ENCODE assay signal across 1 cellular context in the genomic region with DNA sequence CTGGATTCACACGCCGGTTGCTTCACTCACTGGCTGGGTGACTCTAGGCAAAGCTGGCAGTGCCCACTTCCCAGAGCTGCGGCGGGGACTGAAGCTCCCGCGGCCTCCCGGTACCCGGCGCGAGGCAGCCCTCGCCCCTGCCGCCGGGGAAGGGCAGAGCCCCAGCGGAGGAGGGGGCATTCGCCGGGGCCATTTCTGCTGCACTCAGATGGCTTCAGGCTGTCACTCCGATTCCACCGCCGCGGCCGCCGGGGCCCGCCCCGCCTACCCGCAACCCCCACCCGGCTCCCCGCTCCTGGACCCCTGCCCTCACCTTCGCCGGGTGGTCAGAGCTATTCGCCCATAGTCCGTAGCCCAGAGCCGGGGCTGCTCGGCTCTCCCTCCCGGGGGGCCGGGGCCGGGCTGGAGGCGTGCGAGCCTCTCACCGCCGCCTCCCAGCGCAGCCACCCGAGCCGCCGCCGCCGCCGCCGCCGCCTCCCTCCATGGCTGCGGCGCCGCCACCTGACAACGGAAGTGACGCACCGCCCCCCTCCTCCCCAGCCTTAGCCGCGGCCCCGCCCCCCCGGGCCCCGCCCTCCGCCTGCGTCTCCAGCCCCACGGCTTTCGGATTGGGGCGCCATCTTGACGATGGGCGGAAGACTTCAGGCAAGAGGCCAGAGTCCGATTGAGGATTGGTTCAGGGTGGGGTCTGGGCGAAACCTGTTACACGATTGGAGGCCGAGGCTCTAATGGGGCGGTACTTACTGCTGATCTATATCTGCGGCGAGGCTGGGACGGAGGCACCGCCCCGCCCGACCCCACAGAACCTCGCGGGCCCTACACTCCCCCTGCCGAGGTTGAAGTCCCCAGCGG.
TF ChIP-seq lines count a peak whose summit lies in the region.

A gene with protein sequence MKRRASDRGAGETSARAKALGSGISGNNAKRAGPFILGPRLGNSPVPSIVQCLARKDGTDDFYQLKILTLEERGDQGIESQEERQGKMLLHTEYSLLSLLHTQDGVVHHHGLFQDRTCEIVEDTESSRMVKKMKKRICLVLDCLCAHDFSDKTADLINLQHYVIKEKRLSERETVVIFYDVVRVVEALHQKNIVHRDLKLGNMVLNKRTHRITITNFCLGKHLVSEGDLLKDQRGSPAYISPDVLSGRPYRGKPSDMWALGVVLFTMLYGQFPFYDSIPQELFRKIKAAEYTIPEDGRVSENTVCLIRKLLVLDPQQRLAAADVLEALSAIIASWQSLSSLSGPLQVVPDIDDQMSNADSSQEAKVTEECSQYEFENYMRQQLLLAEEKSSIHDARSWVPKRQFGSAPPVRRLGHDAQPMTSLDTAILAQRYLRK (minus strand): TSS at position 515 of the 852 bp plus-strand sequence. CDS start 24,592 bp downstream, outside the sequence.

TF ChIP-seq in GM12878, 131 proteins besides CTCF, POLR2A, EP300 and RAD21 (continued from another document and continues in another):
- TF ChIP-seq, protein P1, sequence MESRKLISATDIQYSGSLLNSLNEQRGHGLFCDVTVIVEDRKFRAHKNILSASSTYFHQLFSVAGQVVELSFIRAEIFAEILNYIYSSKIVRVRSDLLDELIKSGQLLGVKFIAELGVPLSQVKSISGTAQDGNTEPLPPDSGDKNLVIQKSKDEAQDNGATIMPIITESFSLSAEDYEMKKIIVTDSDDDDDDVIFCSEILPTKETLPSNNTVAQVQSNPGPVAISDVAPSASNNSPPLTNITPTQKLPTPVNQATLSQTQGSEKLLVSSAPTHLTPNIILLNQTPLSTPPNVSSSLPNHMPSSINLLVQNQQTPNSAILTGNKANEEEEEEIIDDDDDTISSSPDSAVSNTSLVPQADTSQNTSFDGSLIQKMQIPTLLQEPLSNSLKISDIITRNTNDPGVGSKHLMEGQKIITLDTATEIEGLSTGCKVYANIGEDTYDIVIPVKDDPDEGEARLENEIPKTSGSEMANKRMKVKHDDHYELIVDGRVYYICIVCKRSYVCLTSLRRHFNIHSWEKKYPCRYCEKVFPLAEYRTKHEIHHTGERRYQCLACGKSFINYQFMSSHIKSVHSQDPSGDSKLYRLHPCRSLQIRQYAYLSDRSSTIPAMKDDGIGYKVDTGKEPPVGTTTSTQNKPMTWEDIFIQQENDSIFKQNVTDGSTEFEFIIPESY (IDR thresholded peaks at IDR 0.05), result no peak
- TF ChIP-seq, protein P2, sequence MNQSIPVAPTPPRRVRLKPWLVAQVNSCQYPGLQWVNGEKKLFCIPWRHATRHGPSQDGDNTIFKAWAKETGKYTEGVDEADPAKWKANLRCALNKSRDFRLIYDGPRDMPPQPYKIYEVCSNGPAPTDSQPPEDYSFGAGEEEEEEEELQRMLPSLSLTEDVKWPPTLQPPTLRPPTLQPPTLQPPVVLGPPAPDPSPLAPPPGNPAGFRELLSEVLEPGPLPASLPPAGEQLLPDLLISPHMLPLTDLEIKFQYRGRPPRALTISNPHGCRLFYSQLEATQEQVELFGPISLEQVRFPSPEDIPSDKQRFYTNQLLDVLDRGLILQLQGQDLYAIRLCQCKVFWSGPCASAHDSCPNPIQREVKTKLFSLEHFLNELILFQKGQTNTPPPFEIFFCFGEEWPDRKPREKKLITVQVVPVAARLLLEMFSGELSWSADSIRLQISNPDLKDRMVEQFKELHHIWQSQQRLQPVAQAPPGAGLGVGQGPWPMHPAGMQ (IDR thresholded peaks at IDR 0.05; ENCODE audit: borderline replicate concordance), result no peak
- peak; percentile 16; the same call in 1 of the 2 replicates for TF ChIP-seq RFX5 (IDR thresholded peaks at IDR 0.05; ENCODE audit: low read depth, low read length)
- TF ChIP-seq STAT3 (IDR thresholded peaks at IDR 0.05; ENCODE audit: low read depth, low read length), result no peak
- TF ChIP-seq POLR2AphosphoS5 (IDR thresholded peaks at IDR 0.05; ENCODE audit: low read length), result no peak
- TF ChIP-seq NR2C2 (IDR thresholded peaks at IDR 0.05; ENCODE audit: borderline replicate concordance, control insufficient read depth, insufficient read length, low read depth), result no peak
- no peak for TF ChIP-seq SRF (IDR thresholded peaks at IDR 0.05; ENCODE audit: low read depth in 2 of 2, low read length in 2 of 2)
- TF ChIP-seq, protein P3, sequence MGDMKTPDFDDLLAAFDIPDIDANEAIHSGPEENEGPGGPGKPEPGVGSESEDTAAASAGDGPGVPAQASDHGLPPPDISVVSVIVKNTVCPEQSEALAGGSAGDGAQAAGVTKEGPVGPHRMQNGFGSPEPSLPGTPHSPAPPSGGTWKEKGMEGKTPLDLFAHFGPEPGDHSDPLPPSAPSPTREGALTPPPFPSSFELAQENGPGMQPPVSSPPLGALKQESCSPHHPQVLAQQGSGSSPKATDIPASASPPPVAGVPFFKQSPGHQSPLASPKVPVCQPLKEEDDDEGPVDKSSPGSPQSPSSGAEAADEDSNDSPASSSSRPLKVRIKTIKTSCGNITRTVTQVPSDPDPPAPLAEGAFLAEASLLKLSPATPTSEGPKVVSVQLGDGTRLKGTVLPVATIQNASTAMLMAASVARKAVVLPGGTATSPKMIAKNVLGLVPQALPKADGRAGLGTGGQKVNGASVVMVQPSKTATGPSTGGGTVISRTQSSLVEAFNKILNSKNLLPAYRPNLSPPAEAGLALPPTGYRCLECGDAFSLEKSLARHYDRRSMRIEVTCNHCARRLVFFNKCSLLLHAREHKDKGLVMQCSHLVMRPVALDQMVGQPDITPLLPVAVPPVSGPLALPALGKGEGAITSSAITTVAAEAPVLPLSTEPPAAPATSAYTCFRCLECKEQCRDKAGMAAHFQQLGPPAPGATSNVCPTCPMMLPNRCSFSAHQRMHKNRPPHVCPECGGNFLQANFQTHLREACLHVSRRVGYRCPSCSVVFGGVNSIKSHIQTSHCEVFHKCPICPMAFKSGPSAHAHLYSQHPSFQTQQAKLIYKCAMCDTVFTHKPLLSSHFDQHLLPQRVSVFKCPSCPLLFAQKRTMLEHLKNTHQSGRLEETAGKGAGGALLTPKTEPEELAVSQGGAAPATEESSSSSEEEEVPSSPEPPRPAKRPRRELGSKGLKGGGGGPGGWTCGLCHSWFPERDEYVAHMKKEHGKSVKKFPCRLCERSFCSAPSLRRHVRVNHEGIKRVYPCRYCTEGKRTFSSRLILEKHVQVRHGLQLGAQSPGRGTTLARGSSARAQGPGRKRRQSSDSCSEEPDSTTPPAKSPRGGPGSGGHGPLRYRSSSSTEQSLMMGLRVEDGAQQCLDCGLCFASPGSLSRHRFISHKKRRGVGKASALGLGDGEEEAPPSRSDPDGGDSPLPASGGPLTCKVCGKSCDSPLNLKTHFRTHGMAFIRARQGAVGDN (IDR thresholded peaks at IDR 0.05), result 0 out of 2 replicates have a peak, but pooled peaks have one; percentile 25
- TF ChIP-seq, protein P4, sequence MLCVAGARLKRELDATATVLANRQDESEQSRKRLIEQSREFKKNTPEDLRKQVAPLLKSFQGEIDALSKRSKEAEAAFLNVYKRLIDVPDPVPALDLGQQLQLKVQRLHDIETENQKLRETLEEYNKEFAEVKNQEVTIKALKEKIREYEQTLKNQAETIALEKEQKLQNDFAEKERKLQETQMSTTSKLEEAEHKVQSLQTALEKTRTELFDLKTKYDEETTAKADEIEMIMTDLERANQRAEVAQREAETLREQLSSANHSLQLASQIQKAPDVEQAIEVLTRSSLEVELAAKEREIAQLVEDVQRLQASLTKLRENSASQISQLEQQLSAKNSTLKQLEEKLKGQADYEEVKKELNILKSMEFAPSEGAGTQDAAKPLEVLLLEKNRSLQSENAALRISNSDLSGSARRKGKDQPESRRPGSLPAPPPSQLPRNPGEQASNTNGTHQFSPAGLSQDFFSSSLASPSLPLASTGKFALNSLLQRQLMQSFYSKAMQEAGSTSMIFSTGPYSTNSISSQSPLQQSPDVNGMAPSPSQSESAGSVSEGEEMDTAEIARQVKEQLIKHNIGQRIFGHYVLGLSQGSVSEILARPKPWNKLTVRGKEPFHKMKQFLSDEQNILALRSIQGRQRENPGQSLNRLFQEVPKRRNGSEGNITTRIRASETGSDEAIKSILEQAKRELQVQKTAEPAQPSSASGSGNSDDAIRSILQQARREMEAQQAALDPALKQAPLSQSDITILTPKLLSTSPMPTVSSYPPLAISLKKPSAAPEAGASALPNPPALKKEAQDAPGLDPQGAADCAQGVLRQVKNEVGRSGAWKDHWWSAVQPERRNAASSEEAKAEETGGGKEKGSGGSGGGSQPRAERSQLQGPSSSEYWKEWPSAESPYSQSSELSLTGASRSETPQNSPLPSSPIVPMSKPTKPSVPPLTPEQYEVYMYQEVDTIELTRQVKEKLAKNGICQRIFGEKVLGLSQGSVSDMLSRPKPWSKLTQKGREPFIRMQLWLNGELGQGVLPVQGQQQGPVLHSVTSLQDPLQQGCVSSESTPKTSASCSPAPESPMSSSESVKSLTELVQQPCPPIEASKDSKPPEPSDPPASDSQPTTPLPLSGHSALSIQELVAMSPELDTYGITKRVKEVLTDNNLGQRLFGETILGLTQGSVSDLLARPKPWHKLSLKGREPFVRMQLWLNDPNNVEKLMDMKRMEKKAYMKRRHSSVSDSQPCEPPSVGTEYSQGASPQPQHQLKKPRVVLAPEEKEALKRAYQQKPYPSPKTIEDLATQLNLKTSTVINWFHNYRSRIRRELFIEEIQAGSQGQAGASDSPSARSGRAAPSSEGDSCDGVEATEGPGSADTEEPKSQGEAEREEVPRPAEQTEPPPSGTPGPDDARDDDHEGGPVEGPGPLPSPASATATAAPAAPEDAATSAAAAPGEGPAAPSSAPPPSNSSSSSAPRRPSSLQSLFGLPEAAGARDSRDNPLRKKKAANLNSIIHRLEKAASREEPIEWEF (IDR thresholded peaks at IDR 0.05; ENCODE audit: insufficient replicate concordance, low read depth, low read length), result no peak
- no peak for TF ChIP-seq TAF1 (IDR thresholded peaks at IDR 0.05; ENCODE audit: borderline replicate concordance, low read depth, low read length)
- TF ChIP-seq SUZ12 (IDR thresholded peaks at IDR 0.05; ENCODE audit: unreplicated experiment), result no peak
- TF ChIP-seq EED (IDR thresholded peaks at IDR 0.05; ENCODE audit: low read depth), result no peak
- TF ChIP-seq NBN (IDR thresholded peaks at IDR 0.05), result peak; percentile 6; the same call in 1 of the 2 replicates
- TF ChIP-seq SIX5 (IDR thresholded peaks at IDR 0.05; ENCODE audit: low read depth, low read length, severe bottlenecking), result peak; percentile 81
- no peak for TF ChIP-seq SMAD5 (IDR thresholded peaks at IDR 0.05; ENCODE audit: low read depth)
- TF ChIP-seq IRF4 (IDR thresholded peaks at IDR 0.05; ENCODE audit: low read depth, low read length), result no peak
- TF ChIP-seq, protein P5, sequence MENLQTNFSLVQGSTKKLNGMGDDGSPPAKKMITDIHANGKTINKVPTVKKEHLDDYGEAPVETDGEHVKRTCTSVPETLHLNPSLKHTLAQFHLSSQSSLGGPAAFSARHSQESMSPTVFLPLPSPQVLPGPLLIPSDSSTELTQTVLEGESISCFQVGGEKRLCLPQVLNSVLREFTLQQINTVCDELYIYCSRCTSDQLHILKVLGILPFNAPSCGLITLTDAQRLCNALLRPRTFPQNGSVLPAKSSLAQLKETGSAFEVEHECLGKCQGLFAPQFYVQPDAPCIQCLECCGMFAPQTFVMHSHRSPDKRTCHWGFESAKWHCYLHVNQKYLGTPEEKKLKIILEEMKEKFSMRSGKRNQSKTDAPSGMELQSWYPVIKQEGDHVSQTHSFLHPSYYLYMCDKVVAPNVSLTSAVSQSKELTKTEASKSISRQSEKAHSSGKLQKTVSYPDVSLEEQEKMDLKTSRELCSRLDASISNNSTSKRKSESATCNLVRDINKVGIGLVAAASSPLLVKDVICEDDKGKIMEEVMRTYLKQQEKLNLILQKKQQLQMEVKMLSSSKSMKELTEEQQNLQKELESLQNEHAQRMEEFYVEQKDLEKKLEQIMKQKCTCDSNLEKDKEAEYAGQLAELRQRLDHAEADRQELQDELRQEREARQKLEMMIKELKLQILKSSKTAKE (IDR thresholded peaks at IDR 0.05; ENCODE audit: low read depth, poor library complexity, severe bottlenecking), result no peak
- TF ChIP-seq RELA (IDR thresholded peaks at IDR 0.05; ENCODE audit: borderline replicate concordance, partially characterized antibody), result no peak
- TF ChIP-seq ZNF207 (IDR thresholded peaks at IDR 0.05; ENCODE audit: borderline replicate concordance), result no peak
- TF ChIP-seq NR2C1 (IDR thresholded peaks at IDR 0.05), result peak; percentile 75
- TF ChIP-seq ZNF217 (IDR thresholded peaks at IDR 0.05), result no peak
- no peak for TF ChIP-seq MEF2B (IDR thresholded peaks at IDR 0.05; ENCODE audit: partially characterized antibody, poor library complexity, severe bottlenecking)
- TF ChIP-seq, protein P6, sequence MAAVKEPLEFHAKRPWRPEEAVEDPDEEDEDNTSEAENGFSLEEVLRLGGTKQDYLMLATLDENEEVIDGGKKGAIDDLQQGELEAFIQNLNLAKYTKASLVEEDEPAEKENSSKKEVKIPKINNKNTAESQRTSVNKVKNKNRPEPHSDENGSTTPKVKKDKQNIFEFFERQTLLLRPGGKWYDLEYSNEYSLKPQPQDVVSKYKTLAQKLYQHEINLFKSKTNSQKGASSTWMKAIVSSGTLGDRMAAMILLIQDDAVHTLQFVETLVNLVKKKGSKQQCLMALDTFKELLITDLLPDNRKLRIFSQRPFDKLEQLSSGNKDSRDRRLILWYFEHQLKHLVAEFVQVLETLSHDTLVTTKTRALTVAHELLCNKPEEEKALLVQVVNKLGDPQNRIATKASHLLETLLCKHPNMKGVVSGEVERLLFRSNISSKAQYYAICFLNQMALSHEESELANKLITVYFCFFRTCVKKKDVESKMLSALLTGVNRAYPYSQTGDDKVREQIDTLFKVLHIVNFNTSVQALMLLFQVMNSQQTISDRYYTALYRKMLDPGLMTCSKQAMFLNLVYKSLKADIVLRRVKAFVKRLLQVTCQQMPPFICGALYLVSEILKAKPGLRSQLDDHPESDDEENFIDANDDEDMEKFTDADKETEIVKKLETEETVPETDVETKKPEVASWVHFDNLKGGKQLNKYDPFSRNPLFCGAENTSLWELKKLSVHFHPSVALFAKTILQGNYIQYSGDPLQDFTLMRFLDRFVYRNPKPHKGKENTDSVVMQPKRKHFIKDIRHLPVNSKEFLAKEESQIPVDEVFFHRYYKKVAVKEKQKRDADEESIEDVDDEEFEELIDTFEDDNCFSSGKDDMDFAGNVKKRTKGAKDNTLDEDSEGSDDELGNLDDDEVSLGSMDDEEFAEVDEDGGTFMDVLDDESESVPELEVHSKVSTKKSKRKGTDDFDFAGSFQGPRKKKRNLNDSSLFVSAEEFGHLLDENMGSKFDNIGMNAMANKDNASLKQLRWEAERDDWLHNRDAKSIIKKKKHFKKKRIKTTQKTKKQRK (IDR thresholded peaks at IDR 0.05; ENCODE audit: low read depth, low read length), result peak; percentile 54; the same call in 1 of the 2 replicates
- TF ChIP-seq, protein P7, sequence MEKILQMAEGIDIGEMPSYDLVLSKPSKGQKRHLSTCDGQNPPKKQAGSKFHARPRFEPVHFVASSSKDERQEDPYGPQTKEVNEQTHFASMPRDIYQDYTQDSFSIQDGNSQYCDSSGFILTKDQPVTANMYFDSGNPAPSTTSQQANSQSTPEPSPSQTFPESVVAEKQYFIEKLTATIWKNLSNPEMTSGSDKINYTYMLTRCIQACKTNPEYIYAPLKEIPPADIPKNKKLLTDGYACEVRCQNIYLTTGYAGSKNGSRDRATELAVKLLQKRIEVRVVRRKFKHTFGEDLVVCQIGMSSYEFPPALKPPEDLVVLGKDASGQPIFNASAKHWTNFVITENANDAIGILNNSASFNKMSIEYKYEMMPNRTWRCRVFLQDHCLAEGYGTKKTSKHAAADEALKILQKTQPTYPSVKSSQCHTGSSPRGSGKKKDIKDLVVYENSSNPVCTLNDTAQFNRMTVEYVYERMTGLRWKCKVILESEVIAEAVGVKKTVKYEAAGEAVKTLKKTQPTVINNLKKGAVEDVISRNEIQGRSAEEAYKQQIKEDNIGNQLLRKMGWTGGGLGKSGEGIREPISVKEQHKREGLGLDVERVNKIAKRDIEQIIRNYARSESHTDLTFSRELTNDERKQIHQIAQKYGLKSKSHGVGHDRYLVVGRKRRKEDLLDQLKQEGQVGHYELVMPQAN (conservative IDR thresholded peaks at IDR 0.05), result peak; percentile 80
- TF ChIP-seq NFIC (IDR thresholded peaks at IDR 0.05; ENCODE audit: low read depth, low read length), result no peak
- no peak for TF ChIP-seq EGR1 (IDR thresholded peaks at IDR 0.05; ENCODE audit: borderline replicate concordance in 1 of 2, low read depth in 2 of 2, low read length in 2 of 2)
- TF ChIP-seq BMI1 (IDR thresholded peaks at IDR 0.05; ENCODE audit: borderline replicate concordance), result no peak
- no peak for TF ChIP-seq EZH2 (IDR thresholded peaks at IDR 0.05; ENCODE audit: borderline replicate concordance, control insufficient read depth, low read depth, low read length)
